In genomic region chr6:31898200-31899011, GRCh38 we compare ENCODE assay signal across 1 cellular context.
TF ChIP-seq lines count a peak whose summit lies in the region.

No MANE protein-coding gene starts in this region.

TF ChIP-seq in K562, 482 proteins besides CTCF, POLR2A, EP300 and RAD21 (continued from another document):
- TF ChIP-seq ZFP91 (CRISPR knock-in tag; IDR thresholded peaks at IDR 0.05) (peak; percentile 28; the same call in 1 of the 2 replicates), GMEB1 (CRISPR knock-in tag; IDR thresholded peaks at IDR 0.05) (0 out of 2 replicates have a peak, but pooled peaks have one; percentile 15), NR4A1 (CRISPR knock-in tag; IDR thresholded peaks at IDR 0.05) (0 out of 2 replicates have a peak, but pooled peaks have one; percentile 6), NR4A1 (tag; IDR thresholded peaks at IDR 0.05) (no peak), ZNF174 (CRISPR knock-in tag; IDR thresholded peaks at IDR 0.05) (no peak), RBM22 (IDR thresholded peaks at IDR 0.05; ENCODE audit: low read depth, low read length, poor library complexity, severe bottlenecking) (no peak), TARDBP (IDR thresholded peaks at IDR 0.05) (no peak), TAF9B (IDR thresholded peaks at IDR 0.05; ENCODE audit: partially characterized antibody) (no peak), MTA3 (IDR thresholded peaks at IDR 0.05; ENCODE audit: borderline replicate concordance) (0 out of 2 replicates have a peak, but pooled peaks have one; percentile 12), ZNF512 (tag; IDR thresholded peaks at IDR 0.05) (no peak), HDAC6 (IDR thresholded peaks at IDR 0.05; ENCODE audit: low read depth, low read length) (no peak)
